ENCODE assay signal across 8 cellular contexts in genomic region chr6:31441368-31442267, GRCh38. TPM values are rescaled to one million over a fixed set of nuclear protein-coding genes. Genes with fewer than 3 reads are reported as not detected.
DNase-seq lines count a peak whose midpoint lies in the region; ATAC-seq and TF ChIP-seq lines count a peak whose summit lies in the region.

No MANE protein-coding gene starts in this region.

- H3K27ac ChIP-seq in right atrium auricular region: no peak overlapping the region

- no peaks in the 10 kb centered on the region for H3K9me3 ChIP-seq in right atrium auricular region

- H3K36me3 ChIP-seq in right atrium auricular region: no peaks in the 10 kb centered on the region

- H3K27me3 ChIP-seq in right atrium auricular region: no peaks in the 10 kb centered on the region

- H3K4me1 ChIP-seq in right atrium auricular region: peaks cover 0 to 4% of the 10 kb centered on the region in 2 donors

- peak; percentile 48 for DNase-seq in Caki2 (ENCODE audit: low read depth)
- no peak for DNase-seq in HFF-Myc (ENCODE audit: extremely low read depth, low read depth)
- DNase-seq in SKM-1 (lab: John Stamatoyannopoulos, UW; ENCODE audit: unreplicated experiment): peak; percentile 45
- peak in 43 of 56 donors; percentile 2 to 85 (median 30) for DNase-seq in amygdala (lab: John Stamatoyannopoulos, UW)
- DNase-seq in right atrium auricular region (ENCODE audit: low spot score): peak; percentile 82
- peak; percentile 79 for DNase-seq in retina
- no peak for DNase-seq in NCI-H128 (lab: John Stamatoyannopoulos, UW; ENCODE audit: unreplicated experiment)

- no peak overlapping the region for H3K4me3 ChIP-seq in HFF-Myc (replicated peaks; ENCODE audit: low read depth, low read length)
- peak overlapping the region in 1 of 2 donors; percentile 35 for H3K4me3 ChIP-seq in right atrium auricular region

- peak; percentile 84 for TF ChIP-seq CTCF in HFF-Myc (IDR thresholded peaks at IDR 0.05; ENCODE audit: low read depth, low read length, missing control alignments)
- TF ChIP-seq CTCF in right atrium auricular region (IDR thresholded peaks at IDR 0.05): peak; percentile 73 to 90

- ATAC-seq in HG03175 (IDR thresholded peaks at IDR 0.05; ENCODE audit: unreplicated experiment): no peak

- in situ Hi-C loops in Caki2 (cut with HindIII; ENCODE audit: low pct_unique_long_range_greater_than_20kb, low sequenced_read_pairs): no loop called here

RNA-seq across cellular contexts. Expression of gene MICA, which starts 38.2 kb away (rescaled TPM):
- 28.9 and 34.3 TPM in 2 replicates for total RNA-seq in Caki2 (2014; rRNA removed; shearing (Covaris generic); ENCODE audit: low replicate concordance)
- total RNA-seq in right atrium auricular region: 10 to 100 TPM; 11.1 to 15.1 TPM

RNA-seq across cellular contexts. Expression of gene MICB, which starts 56.3 kb away (rescaled TPM):
- 11.5 and 18.2 TPM in 2 replicates for total RNA-seq in Caki2 (2014; rRNA removed; shearing (Covaris generic); ENCODE audit: low replicate concordance)
- total RNA-seq in right atrium auricular region: 1 to 10 TPM; 1.6 to 3.1 TPM

Comparison
In these comparisons a context has a peak if more than half of its experiments do, and no peak if none do; other contexts are left out.
1. DNase-seq: peak in Caki2 (single experiment), SKM-1 (single experiment), amygdala (43 of 56), right atrium auricular region (single experiment) and retina (single experiment); none in HFF-Myc (single experiment) and NCI-H128 (single experiment).